8 cellular contexts compared by ENCODE assay signal in the genomic region with DNA sequence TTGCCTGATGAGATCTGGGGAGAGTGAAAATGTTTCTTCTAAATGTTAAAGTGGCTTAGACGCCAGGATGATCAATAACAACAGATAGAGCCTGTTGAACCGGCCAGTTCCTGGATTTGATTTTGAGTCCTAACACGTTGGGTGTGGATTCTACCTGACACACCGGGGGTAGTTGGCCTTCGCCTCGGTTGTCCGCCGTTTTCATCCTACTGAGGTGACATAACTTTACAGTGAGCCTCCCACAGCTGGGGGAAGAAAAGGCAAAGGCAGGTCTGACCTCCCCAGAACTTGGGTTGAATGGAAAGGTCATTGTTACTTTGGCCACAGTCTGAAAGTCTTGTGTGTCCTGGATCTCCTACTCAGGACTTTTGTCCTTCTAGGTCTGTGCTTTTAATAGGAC. TPM values are rescaled to one million over a fixed set of nuclear protein-coding genes. Genes with fewer than 3 reads are reported as not detected.
DNase-seq lines count a peak whose midpoint lies in the region; ATAC-seq and TF ChIP-seq lines count a peak whose summit lies in the region.

No MANE protein-coding gene starts in this region.

- no peaks in the 10 kb centered on the region for H3K9me3 Mint-ChIP-seq in activated CD4-positive, alpha-beta T cell treated with anti-CD3 and anti-CD28 coated beads, Interleukin-2, amount 10 ng/mL, durations not matched to agents 24 days and 14 days

- H3K9ac ChIP-seq in liver (ENCODE audit: low read depth in 1 of 2, low read length in 2 of 2) = peak overlapping the region in 1 of 2 donors; percentile 52

- TF ChIP-seq CTCF in adrenal gland (IDR thresholded peaks at IDR 0.05) (no peak), liver (IDR thresholded peaks at IDR 0.05; ENCODE audit: low read depth, low read length, missing input control) (no peak), thyroid gland (IDR thresholded peaks at IDR 0.05) (no peak)

- H3K9me3 ChIP-seq in adrenal gland (replicated peaks in 1 of 3) (no peaks in the 10 kb centered on the region), liver (ENCODE audit: control insufficient read depth in 4 of 4, low read length in 3 of 4) (no peaks in the 10 kb centered on the region), thyroid gland (no peaks in the 10 kb centered on the region)

- peaks cover 0 to 33% of the 10 kb centered on the region in 2 donors for H3K36me3 ChIP-seq in adrenal gland (replicated peaks in 1 of 2)
- peaks cover 9 to 21% (median 20%) of the 10 kb centered on the region in 4 donors for H3K36me3 ChIP-seq in liver (ENCODE audit: control insufficient read depth in 4 of 4, insufficient read depth in 3 of 4, low read depth in 1 of 4, low read length in 3 of 4)
- peaks cover 26 to 29% of the 10 kb centered on the region in 2 donors for H3K36me3 ChIP-seq in thyroid gland

- WGBS in adrenal gland, 4 donors = 50 to 66% (median 59%) methylated on average over 8 of the region's 8 CpGs
- WGBS in liver = 28% methylated on average over 8 of the region's 8 CpGs
- 43 to 60% methylated on average over 8 of the region's 8 CpGs for WGBS in thyroid gland, 2 donors

- intact Hi-C loops in activated CD4-positive, alpha-beta T cell treated with anti-CD3 and anti-CD28 coated beads, Interleukin-2, amount 10 ng/mL, durations not matched to agents 24 days and 14 days (cut with micrococcal nuclease) = no loop called here
- intact Hi-C loops in adrenal gland (cut with DNase I) = no loop called here
- intact Hi-C loops in thyroid gland (cut with DNase I) = no loop called here

- H3K4me1 ChIP-seq in adrenal gland (replicated peaks in 1 of 2) (peaks cover 0 to 27% of the 10 kb centered on the region in 2 donors), liver (ENCODE audit: control insufficient read depth in 4 of 4, insufficient read depth in 4 of 4, low read length in 3 of 4) (peaks cover 3 to 26% (median 18%) of the 10 kb centered on the region in 4 donors), thyroid gland (peaks cover 15 to 23% of the 10 kb centered on the region in 2 donors)

- ATAC-seq in HG03460 (IDR thresholded peaks at IDR 0.05; ENCODE audit: unreplicated experiment) = no peak

- H3K27me3 ChIP-seq in adrenal gland (no peaks in the 10 kb centered on the region), liver (ENCODE audit: control insufficient read depth in 4 of 4, insufficient read depth in 4 of 4, low read length in 3 of 4) (no peaks in the 10 kb centered on the region), thyroid gland (no peaks in the 10 kb centered on the region)

- TF ChIP-seq POLR2A in adrenal gland (IDR thresholded peaks at IDR 0.05) = no peak
- no peak for TF ChIP-seq POLR2A in thyroid gland (IDR thresholded peaks at IDR 0.05)

- no peaks in the 10 kb centered on the region for H3K27me3 Mint-ChIP-seq in activated CD4-positive, alpha-beta T cell treated with anti-CD3 and anti-CD28 coated beads, Interleukin-2, amount 10 ng/mL, durations not matched to agents 24 days and 14 days

- TF ChIP-seq RAD21 in liver (IDR thresholded peaks at IDR 0.05) = no peak

- peak overlapping the region; percentile 92 for H3K4me3 Mint-ChIP-seq in activated CD4-positive, alpha-beta T cell treated with anti-CD3 and anti-CD28 coated beads, Interleukin-2, amount 10 ng/mL, durations not matched to agents 24 days and 14 days

- peak; percentile 62 for DNase-seq in activated CD4-positive, alpha-beta T cell treated with anti-CD3 and anti-CD28 coated beads, Interleukin-2, amount 10 ng/mL, durations not matched to agents 24 days and 14 days
- no peak for DNase-seq in activated CD4-positive, alpha-beta T cell treated with anti-CD3 and anti-CD28 coated beads, Interleukin-2, amount 50 U/mL, for 48 hours
- DNase-seq in adrenal gland = no peak
- no peak for DNase-seq in thyroid gland
- DNase-seq in NCI-H187 treated with DMSO at 0.1 percent for 48 hours (lab: John Stamatoyannopoulos, UW) = no peak
- no peak for DNase-seq in NCI-H226

- H3K27ac ChIP-seq in adrenal gland (peak overlapping the region in 4 of 5 donors; percentile 80 to 95 (median 87)), liver (ENCODE audit: low read depth in 1 of 2, low read length in 2 of 2) (peak overlapping the region; percentile 77 to 82), thyroid gland (no peak overlapping the region)

- H3K4me1 Mint-ChIP-seq in activated CD4-positive, alpha-beta T cell treated with anti-CD3 and anti-CD28 coated beads, Interleukin-2, amount 10 ng/mL, durations not matched to agents 24 days and 14 days = peaks cover 24% of the 10 kb centered on the region

- H3K27ac Mint-ChIP-seq in activated CD4-positive, alpha-beta T cell treated with anti-CD3 and anti-CD28 coated beads, Interleukin-2, amount 10 ng/mL, durations not matched to agents 24 days and 14 days = peak overlapping the region; percentile 84

- H3K36me3 Mint-ChIP-seq in activated CD4-positive, alpha-beta T cell treated with anti-CD3 and anti-CD28 coated beads, Interleukin-2, amount 10 ng/mL, durations not matched to agents 24 days and 14 days (ENCODE audit: low read depth) = peaks cover 35% of the 10 kb centered on the region

- H3K4me3 ChIP-seq in adrenal gland = peak overlapping the region in 2 of 4 donors; percentile 43 to 86
- H3K4me3 ChIP-seq in liver (ENCODE audit: low read depth in 1 of 3, low read length in 3 of 3) = peak overlapping the region; percentile 84 to 87 (median 85)
- peak overlapping the region in 2 of 3 donors; percentile 63 to 73 for H3K4me3 ChIP-seq in thyroid gland (replicated peaks in 1 of 3)

TF ChIP-seq in liver, 16 proteins besides CTCF, POLR2A, EP300 and RAD21:
- peak in 1 of 2 donors; percentile 37 for TF ChIP-seq RXRA (IDR thresholded peaks at IDR 0.05)
- no peak for TF ChIP-seq NR2F2 (IDR thresholded peaks at IDR 0.05)
- TF ChIP-seq HNF4A (conservative IDR thresholded peaks at IDR 0.05) = peak; percentile 33 to 70

RNA-seq across cellular contexts. Expression of a gene that starts 1.1 kb away (rescaled TPM):
- 142 and 144 TPM in 2 replicates for total RNA-seq in activated CD4-positive, alpha-beta T cell treated with anti-CD3 and anti-CD28 coated beads, Interleukin-2, amount 10 ng/mL, durations not matched to agents 24 days and 14 days
- total RNA-seq in adrenal gland (100 to 1,000 TPM in 2 of 8 donors, 10 to 100 TPM in 6; 68.5 to 162 (median 84.6) TPM), liver (10 to 100 TPM; 52.4 to 89.0 TPM), thyroid gland (100 to 1,000 TPM; 153 to 357 (median 196) TPM)
- polyA plus RNA-seq in adrenal gland (100 to 1,000 TPM in 1 of 3 donors, 10 to 100 TPM in 2; 32.2 to 170 (median 41.4) TPM), liver (100 to 1,000 TPM in 1 of 2 donors, 10 to 100 TPM in 1; 45.9 to 112 TPM)

RNA-seq across cellular contexts. Expression of a gene that starts 30.2 kb away (rescaled TPM):
- 18.8 and 25.1 TPM in 2 replicates for total RNA-seq in activated CD4-positive, alpha-beta T cell treated with anti-CD3 and anti-CD28 coated beads, Interleukin-2, amount 10 ng/mL, durations not matched to agents 24 days and 14 days
- total RNA-seq in adrenal gland = 10 to 100 TPM in 7 of 8 donors, 1 to 10 TPM in 1; 10.0 to 32.9 (median 16.0) TPM
- polyA plus RNA-seq in adrenal gland = 10 to 100 TPM; 19.6 to 25.4 (median 24.5) TPM
- total RNA-seq in liver = 1 to 10 TPM; 4.4 to 5.4 TPM
- polyA plus RNA-seq in liver = 1 to 10 TPM; 9.4 to 9.8 TPM
- 10 to 100 TPM in 2 of 4 donors, 1 to 10 TPM in 2; 5.8 to 22.4 (median 11.4) TPM for total RNA-seq in thyroid gland

RNA-seq across cellular contexts. Expression of a gene that starts 49.8 kb away (rescaled TPM):
- 0.40 and 0.52 TPM in 2 replicates for total RNA-seq in activated CD4-positive, alpha-beta T cell treated with anti-CD3 and anti-CD28 coated beads, Interleukin-2, amount 10 ng/mL, durations not matched to agents 24 days and 14 days
- total RNA-seq in adrenal gland (under 1 TPM in 3 of 8 donors, not detected in 5; 0.44 to 0.53 (median 0.46) TPM), liver (under 1 TPM; 0.08 to 0.28 TPM), thyroid gland (under 1 TPM in 2 of 4 donors, not detected in 2; 0.54 to 0.89 TPM)
- polyA plus RNA-seq in adrenal gland (1 to 10 TPM in 1 of 3 donors, under 1 TPM in 1, not detected in 1; 0.67 to 1.4 TPM), liver (under 1 TPM; 0.05 to 0.18 TPM)

Comparison
In these comparisons a context has a peak if more than half of its experiments do, and no peak if none do; other contexts are left out.
1. H3K27ac ChIP-seq: peak in adrenal gland (4 of 5) and liver (2 of 2); none in thyroid gland (0 of 3).